ENCODE assay signal across 14 cellular contexts in genomic region chr1:89604414-89604735, GRCh38. TPM values are rescaled to one million over a fixed set of nuclear protein-coding genes. Genes with fewer than 3 reads are reported as not detected.
DNase-seq lines count a peak whose midpoint lies in the region; ATAC-seq and TF ChIP-seq lines count a peak whose summit lies in the region.
"Had no signal": no experiment of that assay in that cellular context is flagged by ENCODE, and none has a peak within 500 bp of the region (broad histone marks: within the 10 kb centered on the region; RNA-seq: fewer than 3 reads in every experiment).

No MANE protein-coding gene starts in this region.

- intact Hi-C loops in spleen (cut with DNase I; ENCODE audit: low total_unique reads): loop anchor here (5.0 kb wide), 1 partner anchor 122 kb away; no protein-coding TSS in a partner anchor
- intact Hi-C loops in adrenal gland (cut with DNase I): loop anchor here in 1 of 2 donors (10.0 kb wide), 2 partner anchors 90 to 160 kb away; no protein-coding TSS in a partner anchor

- no peak for TF ChIP-seq POLR2A in spleen (IDR thresholded peaks at IDR 0.05)
- no peak for TF ChIP-seq POLR2A in adrenal gland (IDR thresholded peaks at IDR 0.05)

- WGBS in spleen, 5 donors: 85 to 94% (median 91%) methylated on average over 3 of the region's 3 CpGs
- 83 to 88% (median 84%) methylated on average over 2 to 3 of the region's 3 CpGs for WGBS in adrenal gland, 4 donors

- H3K4me3 ChIP-seq in RWPE2 (ENCODE audit: severe bottlenecking) (no peak overlapping the region), spleen (no peak overlapping the region), adrenal gland (no peak overlapping the region)
- H3K4me3 ChIP-seq: mucosa of descending colon, stomach, vagina had no signal

- no peak overlapping the region for H3K27ac ChIP-seq in RWPE2 (ENCODE audit: poor library complexity, severe bottlenecking)
- H3K27ac ChIP-seq in angular gyrus (ENCODE audit: low read depth, low read length): peak overlapping the region; percentile 56
- H3K27ac ChIP-seq in spleen: peak overlapping the region in 2 of 8 donors; percentile 9 to 77
- H3K27ac ChIP-seq in adrenal gland: no peak overlapping the region
- H3K27ac ChIP-seq: stomach, vagina had no signal

- H3K9me3 ChIP-seq in RWPE2 (ENCODE audit: severe bottlenecking) (no peaks in the 10 kb centered on the region), spleen (no peaks in the 10 kb centered on the region), adrenal gland (replicated peaks in 1 of 3) (no peaks in the 10 kb centered on the region)
- H3K9me3 ChIP-seq: mucosa of descending colon, stomach, vagina had no signal

- no peaks in the 10 kb centered on the region for H3K27me3 ChIP-seq in RWPE2 (ENCODE audit: insufficient read depth, poor library complexity, severe bottlenecking)
- H3K27me3 ChIP-seq in spleen (replicated peaks in 1 of 7): no peaks in the 10 kb centered on the region
- H3K27me3 ChIP-seq in adrenal gland: no peaks in the 10 kb centered on the region
- H3K27me3 ChIP-seq: stomach, vagina had no signal

- H3K36me3 ChIP-seq in RWPE2 (ENCODE audit: low read depth) (no peaks in the 10 kb centered on the region), spleen (no peaks in the 10 kb centered on the region), adrenal gland (replicated peaks in 1 of 2) (no peaks in the 10 kb centered on the region)
- H3K36me3 ChIP-seq: stomach, vagina had no signal

- H3K4me1 ChIP-seq in RWPE2 (ENCODE audit: insufficient read depth, poor library complexity, severe bottlenecking): peaks cover 42% of the 10 kb centered on the region
- peaks cover 5 to 66% (median 20%) of the 10 kb centered on the region in 6 donors for H3K4me1 ChIP-seq in spleen
- peaks cover 10 to 46% of the 10 kb centered on the region in 2 donors for H3K4me1 ChIP-seq in adrenal gland (replicated peaks in 1 of 2)

- ATAC-seq in RWPE2 (ENCODE audit: low read depth): peak; percentile 3; the same call in 1 of the 3 replicates
- ATAC-seq: mucosa of descending colon had no signal

- no peak for TF ChIP-seq CTCF in RWPE2 (IDR thresholded peaks at IDR 0.05; ENCODE audit: poor library complexity, severe bottlenecking)
- no peak for TF ChIP-seq CTCF in spleen (IDR thresholded peaks at IDR 0.05 in 8 of 11, conservative IDR thresholded peaks at IDR 0.05 in 3 of 11)
- TF ChIP-seq CTCF in adrenal gland (IDR thresholded peaks at IDR 0.05): no peak

- peak; percentile 71 for DNase-seq in activated CD8-positive, alpha-beta memory T cell treated with anti-CD3 and anti-CD28 coated beads for 24 hours
- no peak for DNase-seq in activated CD8-positive, alpha-beta memory T cell treated with anti-CD3 and anti-CD28 coated beads, Interleukin-2, amount 50 U/mL, for 48 hours
- DNase-seq in RWPE2 (ENCODE audit: low spot score): no peak
- peak; percentile 31 to 45 for DNase-seq in stimulated activated CD4-positive, alpha-beta T cell treated with anti-CD3 and anti-CD28 coated beads, Interleukin-2, amount 100 ng/mL, for 24 hours
- DNase-seq in spleen: no peak
- DNase-seq in adrenal gland: no peak
- no peak for DNase-seq in stimulated activated naive CD4-positive, alpha-beta T cell (lab: John Stamatoyannopoulos, UW)
- DNase-seq: ACHN, H7, mucosa of descending colon, NCI-H1694, stomach had no signal

RNA-seq across cellular contexts. Expression of gene LRRC8C, which starts 28.5 kb away (rescaled TPM):
- total RNA-seq in spleen (10 to 100 TPM; 16.0 to 33.0 (median 27.8) TPM), adrenal gland (10 to 100 TPM in 6 of 8 donors, 1 to 10 TPM in 2; 7.5 to 33.6 (median 16.9) TPM)
- polyA plus RNA-seq in spleen (1 to 10 TPM; 3.7 to 3.9 (median 3.7) TPM), adrenal gland (10 to 100 TPM in 1 of 3 donors, 1 to 10 TPM in 2; 6.7 to 11.9 (median 9.5) TPM)

Comparison
In these comparisons a context has a peak if more than half of its experiments do, and no peak if none do; other contexts are left out.
1. DNase-seq: peak in activated CD8-positive, alpha-beta memory T cell treated with anti-CD3 and anti-CD28 coated beads for 24 hours (single experiment) and stimulated activated CD4-positive, alpha-beta T cell treated with anti-CD3 and anti-CD28 coated beads, Interleukin-2, amount 100 ng/mL, for 24 hours (2 of 2); none in activated CD8-positive, alpha-beta memory T cell treated with anti-CD3 and anti-CD28 coated beads, Interleukin-2, amount 50 U/mL, for 48 hours (single experiment), RWPE2 (single experiment), spleen (single experiment), adrenal gland (0 of 7) and stimulated activated naive CD4-positive, alpha-beta T cell (0 of 6).